In the genomic region with DNA sequence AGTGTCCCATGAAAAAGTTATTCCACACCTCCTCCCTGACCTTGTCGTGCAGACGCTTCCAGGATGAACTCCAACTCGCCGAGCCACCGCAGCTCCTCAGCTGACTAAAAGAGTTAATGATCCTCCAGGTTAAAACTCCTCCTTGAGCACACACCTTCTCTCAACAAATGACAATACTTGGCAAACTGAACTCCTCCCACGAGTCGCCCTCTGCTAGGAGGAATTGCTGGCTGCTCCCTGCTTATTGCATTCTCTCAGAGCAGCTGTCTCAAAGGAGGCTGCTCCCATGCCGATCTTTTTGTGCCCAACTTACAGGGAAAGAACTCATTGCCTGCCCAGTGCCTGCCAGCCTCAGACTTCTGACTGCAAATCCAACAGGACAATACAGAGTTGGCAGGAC, we compare ENCODE assay signal across 11 cellular contexts. TPM values are rescaled to one million over a fixed set of nuclear protein-coding genes. Genes with fewer than 3 reads are reported as not detected.
DNase-seq lines count a peak whose midpoint lies in the region; ATAC-seq and TF ChIP-seq lines count a peak whose summit lies in the region.
"Had no signal": no experiment of that assay in that cellular context is flagged by ENCODE, and none has a peak within 500 bp of the region (broad histone marks: within the 10 kb centered on the region; RNA-seq: fewer than 3 reads in every experiment).

A gene with protein sequence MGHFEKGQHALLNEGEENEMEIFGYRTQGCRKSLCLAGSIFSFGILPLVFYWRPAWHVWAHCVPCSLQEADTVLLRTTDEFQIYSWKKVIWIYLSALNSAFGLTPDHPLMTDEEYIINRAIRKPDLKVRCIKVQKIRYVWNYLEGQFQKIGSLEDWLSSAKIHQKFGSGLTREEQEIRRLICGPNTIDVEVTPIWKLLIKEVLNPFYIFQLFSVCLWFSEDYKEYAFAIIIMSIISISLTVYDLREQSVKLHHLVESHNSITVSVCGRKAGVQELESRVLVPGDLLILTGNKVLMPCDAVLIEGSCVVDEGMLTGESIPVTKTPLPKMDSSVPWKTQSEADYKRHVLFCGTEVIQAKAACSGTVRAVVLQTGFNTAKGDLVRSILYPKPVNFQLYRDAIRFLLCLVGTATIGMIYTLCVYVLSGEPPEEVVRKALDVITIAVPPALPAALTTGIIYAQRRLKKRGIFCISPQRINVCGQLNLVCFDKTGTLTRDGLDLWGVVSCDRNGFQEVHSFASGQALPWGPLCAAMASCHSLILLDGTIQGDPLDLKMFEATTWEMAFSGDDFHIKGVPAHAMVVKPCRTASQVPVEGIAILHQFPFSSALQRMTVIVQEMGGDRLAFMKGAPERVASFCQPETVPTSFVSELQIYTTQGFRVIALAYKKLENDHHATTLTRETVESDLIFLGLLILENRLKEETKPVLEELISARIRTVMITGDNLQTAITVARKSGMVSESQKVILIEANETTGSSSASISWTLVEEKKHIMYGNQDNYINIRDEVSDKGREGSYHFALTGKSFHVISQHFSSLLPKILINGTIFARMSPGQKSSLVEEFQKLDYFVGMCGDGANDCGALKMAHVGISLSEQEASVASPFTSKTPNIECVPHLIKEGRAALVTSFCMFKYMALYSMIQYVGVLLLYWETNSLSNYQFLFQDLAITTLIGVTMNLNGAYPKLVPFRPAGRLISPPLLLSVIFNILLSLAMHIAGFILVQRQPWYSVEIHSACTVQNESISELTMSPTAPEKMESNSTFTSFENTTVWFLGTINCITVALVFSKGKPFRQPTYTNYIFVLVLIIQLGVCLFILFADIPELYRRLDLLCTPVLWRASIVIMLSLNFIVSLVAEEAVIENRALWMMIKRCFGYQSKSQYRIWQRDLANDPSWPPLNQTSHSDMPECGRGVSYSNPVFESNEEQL (minus strand): TSS at position 106 of the 400 bp plus-strand sequence. CDS start 96 bp downstream, at position 10.

- intact Hi-C loops in mammary epithelial cell (cut with micrococcal nuclease), result no loop called here

- H3K4me2 ChIP-seq in mammary epithelial cell (ENCODE audit: insufficient read depth, low read depth, low read length), result no peak within 1 kb of the TSS

- H3K27me3 ChIP-seq in mammary epithelial cell (ENCODE audit: insufficient read depth, low read length) (peaks cover 8% of the 10 kb centered on the region), layer of hippocampus (ENCODE audit: control insufficient read depth, insufficient read depth, low read length) (no peaks in the 10 kb centered on the region)
- H3K27me3 ChIP-seq in effector memory CD4-positive, alpha-beta T cell (replicated peaks; ENCODE audit: control insufficient read depth, insufficient read depth, low read length, poor library complexity, severe bottlenecking), result no peaks in the 10 kb centered on the region
- H3K27me3 ChIP-seq: SJSA1 had no signal

- BruUV-seq in mammary epithelial cell (replicated peaks; lab: Mats Ljungman, UMichigan), result no TSS peak

- no peak for TF ChIP-seq CTCF in mammary epithelial cell (conservative IDR thresholded peaks at IDR 0.05 in 1 of 2, IDR thresholded peaks at IDR 0.05 in 1 of 2; ENCODE audit: extremely low read depth in 1 of 2, insufficient read depth in 1 of 2, low read depth in 1 of 2, low read length in 2 of 2)

- POLR2A ChIA-PET in HEK293T (lab: Yijun Ruan, JAX), result no interaction called here

- ATAC-seq in GM18909 (IDR thresholded peaks at IDR 0.05; ENCODE audit: poor library complexity, unreplicated experiment), result no peak
- ATAC-seq in HG03432 (IDR thresholded peaks at IDR 0.05; ENCODE audit: unreplicated experiment), result no peak
- ATAC-seq: natural killer cell had no signal

- H3K36me3 ChIP-seq in mammary epithelial cell (ENCODE audit: insufficient read depth, low read length), result no peaks in the 10 kb centered on the region
- H3K36me3 ChIP-seq in effector memory CD4-positive, alpha-beta T cell (ENCODE audit: control insufficient read depth, insufficient read depth, low read length), result no peaks in the 10 kb centered on the region
- H3K36me3 ChIP-seq: SJSA1 had no signal

- H3K4me3 ChIP-seq in mammary epithelial cell (replicated peaks in 1 of 3; ENCODE audit: insufficient read depth in 1 of 3, low read depth in 2 of 3, low read length in 3 of 3), result no peak within 1 kb of the TSS
- H3K4me3 ChIP-seq in effector memory CD4-positive, alpha-beta T cell (ENCODE audit: insufficient read depth, low read depth, low read length, poor library complexity, severe bottlenecking), result no peak within 1 kb of the TSS
- H3K4me3 ChIP-seq: SJSA1 had no signal

- DNase-seq in ELF-1 (ENCODE audit: low read depth, low spot score) (peak; percentile 27), mammary epithelial cell (no peak), putamen (ENCODE audit: low spot score) (peak; percentile 18), HEK293T (ENCODE audit: extremely low spot score) (no peak)
- no peak for DNase-seq in effector memory CD4-positive, alpha-beta T cell
- DNase-seq: activated T-cell treated with anti-CD3 and anti-CD28 coated beads, Interleukin-2, amount 50 U/mL, for 24 hours; natural killer cell had no signal

- 3% methylated on average over 7 of the region's 8 CpGs for WGBS in mammary epithelial cell (ENCODE audit: low coverage, missing lambda C conversion rate)

- H4K20me1 ChIP-seq in mammary epithelial cell (ENCODE audit: insufficient read depth, low read length), result no peaks in the 10 kb centered on the region

- H3K79me2 ChIP-seq in mammary epithelial cell (ENCODE audit: insufficient read depth, low read length), result no peaks in the 10 kb centered on the region

- in situ Hi-C loops in mammary epithelial cell (cut with MboI; ENCODE audit: low sequenced_read_pairs in 2 of 2), result loop anchor here (25.0 kb wide), 3 partner anchors 367 to 992 kb away; no protein-coding TSS in a partner anchor

- H2AFZ ChIP-seq in mammary epithelial cell (ENCODE audit: low read depth, low read length), result peak within 1 kb of the TSS; percentile 34

- dilution Hi-C loops in mammary epithelial cell (cut with HindIII; ENCODE audit: low sequenced_read_pairs), result no loop called here

- no peaks in the 10 kb centered on the region for H3K9me3 ChIP-seq in mammary epithelial cell (replicated peaks; ENCODE audit: insufficient read depth, low read length)
- no peaks in the 10 kb centered on the region for H3K9me3 ChIP-seq in effector memory CD4-positive, alpha-beta T cell (ENCODE audit: control insufficient read depth, low read length)
- H3K9me3 ChIP-seq: SJSA1 had no signal

- no peaks in the 10 kb centered on the region for H3K4me1 ChIP-seq in mammary epithelial cell (ENCODE audit: insufficient read depth, low read length)
- H3K4me1 ChIP-seq in effector memory CD4-positive, alpha-beta T cell (ENCODE audit: control insufficient read depth, insufficient read depth, low read length, poor library complexity, severe bottlenecking), result no peaks in the 10 kb centered on the region
- H3K4me1 ChIP-seq: SJSA1 had no signal

- CTCF ChIA-PET in mammary epithelial cell (lab: Charles Lee; ENCODE audit: low non-redundant PET) (interaction anchor here (0.6 kb wide), 1 partner anchor 54 kb away, joined by 4 read pairs; no protein-coding TSS in a partner anchor), HEK293T (lab: Yijun Ruan, JAX) (no interaction called here)

- H3K27ac ChIP-seq in mammary epithelial cell (ENCODE audit: insufficient read depth, low read depth, low read length), result no peak within 1 kb of the TSS
- H3K27ac ChIP-seq in layer of hippocampus (ENCODE audit: low read depth, low read length), result peak within 1 kb of the TSS; percentile 60
- no peak within 1 kb of the TSS for H3K27ac ChIP-seq in effector memory CD4-positive, alpha-beta T cell (ENCODE audit: insufficient read depth, low read length, poor library complexity, severe bottlenecking)
- H3K27ac ChIP-seq: SJSA1 had no signal

- no peak within 1 kb of the TSS for H3K9ac ChIP-seq in mammary epithelial cell (ENCODE audit: insufficient read depth, low read length)

TF ChIP-seq in HEK293T, 16 proteins besides CTCF, POLR2A, EP300 and RAD21:
- TF ChIP-seq FOXK2 (IDR thresholded peaks at IDR 0.05), result no peak
- TF ChIP-seq LEF1 (IDR thresholded peaks at IDR 0.05; ENCODE audit: borderline replicate concordance), result no peak
- no peak for TF ChIP-seq HDGF (IDR thresholded peaks at IDR 0.05; ENCODE audit: borderline replicate concordance)
- TF ChIP-seq L3MBTL2 (conservative IDR thresholded peaks at IDR 0.05), result no peak
- TF ChIP-seq, protein P1, sequence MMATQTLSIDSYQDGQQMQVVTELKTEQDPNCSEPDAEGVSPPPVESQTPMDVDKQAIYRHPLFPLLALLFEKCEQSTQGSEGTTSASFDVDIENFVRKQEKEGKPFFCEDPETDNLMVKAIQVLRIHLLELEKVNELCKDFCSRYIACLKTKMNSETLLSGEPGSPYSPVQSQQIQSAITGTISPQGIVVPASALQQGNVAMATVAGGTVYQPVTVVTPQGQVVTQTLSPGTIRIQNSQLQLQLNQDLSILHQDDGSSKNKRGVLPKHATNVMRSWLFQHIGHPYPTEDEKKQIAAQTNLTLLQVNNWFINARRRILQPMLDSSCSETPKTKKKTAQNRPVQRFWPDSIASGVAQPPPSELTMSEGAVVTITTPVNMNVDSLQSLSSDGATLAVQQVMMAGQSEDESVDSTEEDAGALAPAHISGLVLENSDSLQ (IDR thresholded peaks at IDR 0.05), result no peak
- no peak for TF ChIP-seq TARDBP (IDR thresholded peaks at IDR 0.05)
- no peak for TF ChIP-seq ZNF384 (IDR thresholded peaks at IDR 0.05)

RNA-seq across cellular contexts. Expression of the gene that starts here (rescaled TPM):
- total RNA-seq in mammary epithelial cell, result 1 to 10 TPM in 1 of 2 donors, not detected in 1; 2.7 TPM
- 0.02 TPM for polyA plus RNA-seq in mammary epithelial cell
- not detected for polyA minus RNA-seq in mammary epithelial cell
- total RNA-seq: SJSA1 had no signal

Comparison
In these comparisons a context has a peak if more than half of its experiments do, and no peak if none do; other contexts are left out.
1. DNase-seq: peak in ELF-1 (single experiment) and putamen (single experiment); none in mammary epithelial cell (single experiment), effector memory CD4-positive, alpha-beta T cell (0 of 3) and HEK293T (single experiment).